Comparison of ENCODE assay signal across 10 cellular contexts in genomic region chr3:52983828-52984227, GRCh38.
A peak's percentile ranks its signal among the peaks of the same experiment; 100 is the strongest.
DNase-seq lines count a peak whose midpoint lies in the region; ATAC-seq and TF ChIP-seq lines count a peak whose summit lies in the region.
"Had no signal": no experiment of that assay in that cellular context is flagged by ENCODE, and none has a peak within 500 bp of the region (broad histone marks: within the 10 kb centered on the region; RNA-seq: fewer than 3 reads in every experiment).

No MANE protein-coding gene starts in this region.

- H3K36me3 Mint-ChIP-seq in T-cell, result peaks cover 7% of the 10 kb centered on the region

- H2AFZ ChIP-seq in PC-3 (ENCODE audit: low read length), result no peak overlapping the region

- peaks cover 5% of the 10 kb centered on the region; the same call in 1 of the 2 replicates for H3K79me2 ChIP-seq in PC-3 (ENCODE audit: low read length)

- no peaks in the 10 kb centered on the region for H3K27me3 ChIP-seq in PC-3 (ENCODE audit: low read length)
- H3K27me3 ChIP-seq: SJSA1 had no signal

- H3K4me1 ChIP-seq in PC-3 (ENCODE audit: insufficient read depth, low read length), result no peaks in the 10 kb centered on the region
- H3K4me1 ChIP-seq: SJSA1 had no signal

- no peaks in the 10 kb centered on the region for H4K20me1 ChIP-seq in PC-3 (ENCODE audit: low read length)

- H3K4me3 Mint-ChIP-seq in T-cell, result peak overlapping the region; percentile 53 to 56 (median 55)

- POLR2A ChIA-PET in T-cell (lab: Charles Lee), result interaction anchor here (0.5 to 1.6 kb wide), 8 partner anchors 13 to 416 kb away, joined by 3 to 6 read pairs (median 3); no protein-coding TSS in a partner anchor
- POLR2A ChIA-PET in PC-3 (lab: Charles Lee; ENCODE audit: unreplicated experiment), result no interaction called here

- H3K4me2 ChIP-seq in PC-3 (ENCODE audit: low read length), result no peak overlapping the region

- peaks cover 44 to 57% (median 50%) of the 10 kb centered on the region in 3 donors for H3K4me1 Mint-ChIP-seq in T-cell

- DNase-seq in SIG-M5 treated with dmso at 0.1 percent for 504 hours (lab: John Stamatoyannopoulos, UW; ENCODE audit: unreplicated experiment) (peak; percentile 61), SIG-M5 (lab: John Stamatoyannopoulos, UW) (no peak), T-cell (no peak), caudate nucleus (lab: John Stamatoyannopoulos, UW) (no peak), PC-3 (no peak), SHP77 treated with DMSO at 0.1 percent for 48 hours (lab: John Stamatoyannopoulos, UW) (no peak)

- H3K36me3 ChIP-seq in PC-3 (ENCODE audit: low read depth, low read length), result no peaks in the 10 kb centered on the region
- H3K36me3 ChIP-seq: SJSA1 had no signal

- no peaks in the 10 kb centered on the region for H3K9me3 ChIP-seq in PC-3 (ENCODE audit: low read length)
- H3K9me3 ChIP-seq: SJSA1 had no signal

- intact Hi-C loops in PC-3 (cut with micrococcal nuclease), result no loop called here

- no peak overlapping the region for H3K4me3 ChIP-seq in skin epidermis
- no peak overlapping the region for H3K4me3 ChIP-seq in PC-3 (ENCODE audit: low read length)
- H3K4me3 ChIP-seq: SJSA1 had no signal

- ATAC-seq in HG02759 (IDR thresholded peaks at IDR 0.05; ENCODE audit: unreplicated experiment), result peak; percentile 18
- peak in 2 of 4 experiments; percentile 26 to 31 for ATAC-seq in T-cell (replicated peaks in 1 of 4)
- ATAC-seq in PC-3, result no peak

- BruUV-seq in PC-3 (replicated peaks; lab: Mats Ljungman, UMichigan), result no TSS peak

- no peaks in the 10 kb centered on the region for H3F3A ChIP-seq in PC-3 (ENCODE audit: low read length, unreplicated experiment)

- CTCF ChIA-PET in T-cell (lab: Charles Lee), result interaction anchor here in 1 of 2 donors (0.8 to 1.5 kb wide), 5 partner anchors 9 to 62 kb away, joined by 3 to 8 read pairs (median 4); partner anchors contain the start of gene SFMBT1
- CTCF ChIA-PET in PC-3 (lab: Charles Lee), result interaction anchor here (0.6 kb wide), 1 partner anchor 47 kb away, joined by 5 read pairs; no protein-coding TSS in a partner anchor

- no peaks in the 10 kb centered on the region for H3K9me2 ChIP-seq in PC-3 (replicated peaks; ENCODE audit: low read length)

- peak overlapping the region; percentile 86 to 93 for H3K27ac Mint-ChIP-seq in T-cell

- H3K9me3 Mint-ChIP-seq in T-cell, result no peaks in the 10 kb centered on the region

- H3K27me3 Mint-ChIP-seq in T-cell, result no peaks in the 10 kb centered on the region

- no peak for TF ChIP-seq CTCF in PC-3 (conservative IDR thresholded peaks at IDR 0.05; ENCODE audit: low read depth, low read length)

- H3K9ac ChIP-seq in PC-3 (ENCODE audit: low read length), result no peak overlapping the region

- H3K27ac ChIP-seq in skin epidermis, result peak overlapping the region in 12 of 21 experiments; percentile 7 to 76 (median 49)
- H3K27ac ChIP-seq in caudate nucleus (ENCODE audit: low read depth, low read length), result no peak overlapping the region
- H3K27ac ChIP-seq in PC-3 (ENCODE audit: low read length), result no peak overlapping the region
- H3K27ac ChIP-seq: 22Rv1, SJSA1 had no signal

Comparison
In these comparisons a context has a peak if more than half of its experiments do, and no peak if none do; other contexts are left out.
1. H3K27ac ChIP-seq: peak in skin epidermis (12 of 21); none in caudate nucleus (single experiment) and PC-3 (single experiment).